ENCODE assay signal across 9 cellular contexts in genomic region chr12:94710933-94711332, GRCh38.
DNase-seq lines count a peak whose midpoint lies in the region; ATAC-seq and TF ChIP-seq lines count a peak whose summit lies in the region.
"Had no signal": no experiment of that assay in that cellular context is flagged by ENCODE, and none has a peak within 500 bp of the region (broad histone marks: within the 10 kb centered on the region; RNA-seq: fewer than 3 reads in every experiment).

No MANE protein-coding gene starts in this region.

- H3K4me1 Mint-ChIP-seq in T-cell (no peaks in the 10 kb centered on the region), glutamatergic neuron (ENCODE audit: low read depth, unreplicated experiment) (peaks cover 20% of the 10 kb centered on the region)

- DNase-seq in DMS53 (lab: John Stamatoyannopoulos, UW) = peak; percentile 71
- DNase-seq in T-cell = peak in 18 of 34 experiments; percentile 1 to 35 (median 10)
- DNase-seq in glutamatergic neuron = peak; percentile 42
- DNase-seq in midbrain (lab: John Stamatoyannopoulos, UW) = no peak
- DNase-seq in activated gamma-delta T cell treated with Interleukin-2 at 50 U/mL for 16 hours = no peak

- H3K27ac Mint-ChIP-seq in T-cell = no peak overlapping the region
- no peak overlapping the region for H3K27ac Mint-ChIP-seq in glutamatergic neuron (ENCODE audit: unreplicated experiment)
- H3K27ac Mint-ChIP-seq: IgD-negative memory B cell had no signal

- H3K4me3 Mint-ChIP-seq in T-cell (no peak overlapping the region), glutamatergic neuron (ENCODE audit: unreplicated experiment) (no peak overlapping the region)
- H3K4me3 Mint-ChIP-seq: IgD-negative memory B cell had no signal

- H3K9me3 Mint-ChIP-seq in T-cell (no peaks in the 10 kb centered on the region), glutamatergic neuron (ENCODE audit: unreplicated experiment) (peaks cover 4% of the 10 kb centered on the region)
- H3K9me3 Mint-ChIP-seq: IgD-negative memory B cell had no signal

- ATAC-seq in HG02763 (IDR thresholded peaks at IDR 0.05; ENCODE audit: unreplicated experiment) = peak; percentile 50
- ATAC-seq in T-cell (replicated peaks in 1 of 4) = peak in 1 of 4 experiments; percentile 44
- no peak for ATAC-seq in GM18870 (IDR thresholded peaks at IDR 0.05; ENCODE audit: unreplicated experiment)
- no peak for ATAC-seq in GM21526 (IDR thresholded peaks at IDR 0.05; ENCODE audit: low FRiP score, unreplicated experiment)

- POLR2A ChIA-PET in T-cell (lab: Charles Lee) = interaction anchor here in 1 of 2 donors (0.5 kb wide), 1 partner anchor 44 kb away, joined by 22 read pairs; no protein-coding TSS in a partner anchor

- peaks cover 0 to 1% of the 10 kb centered on the region in 2 donors for H3K27me3 Mint-ChIP-seq in T-cell
- H3K27me3 Mint-ChIP-seq in glutamatergic neuron (ENCODE audit: unreplicated experiment) = peaks cover 4% of the 10 kb centered on the region
- H3K27me3 Mint-ChIP-seq: IgD-negative memory B cell had no signal

- CTCF ChIA-PET in T-cell (lab: Charles Lee) = interaction anchor here in 1 of 2 donors (0.6 to 1.1 kb wide), 3 partner anchors 349 to 823 kb away, joined by 4 to 8 read pairs (median 5); no protein-coding TSS in a partner anchor

- peak; percentile 32 for TF ChIP-seq CTCF in glutamatergic neuron (IDR thresholded peaks at IDR 0.05; ENCODE audit: partially characterized antibody, unreplicated experiment)

- H3K36me3 Mint-ChIP-seq in T-cell (no peaks in the 10 kb centered on the region), glutamatergic neuron (ENCODE audit: unreplicated experiment) (no peaks in the 10 kb centered on the region)
- H3K36me3 Mint-ChIP-seq: IgD-negative memory B cell had no signal

Comparison
In these comparisons a context has a peak if more than half of its experiments do, and no peak if none do; other contexts are left out.
1. DNase-seq: peak in DMS53 (single experiment), T-cell (18 of 34) and glutamatergic neuron (single experiment); none in midbrain (single experiment) and activated gamma-delta T cell treated with Interleukin-2 at 50 U/mL for 16 hours (single experiment).